Comparison of ENCODE assay signal across 8 cellular contexts in genomic region chr19:35114656-35115537, GRCh38. TPM values are rescaled to one million over a fixed set of nuclear protein-coding genes. Genes with fewer than 3 reads are reported as not detected.
DNase-seq lines count a peak whose midpoint lies in the region; ATAC-seq and TF ChIP-seq lines count a peak whose summit lies in the region.

No MANE protein-coding gene starts in this region.

- TF ChIP-seq CTCF in 22Rv1 (IDR thresholded peaks at IDR 0.05) (peak; percentile 97), GM13976 (IDR thresholded peaks at IDR 0.05; ENCODE audit: borderline replicate concordance, control extremely low read depth, extremely low read depth, insufficient read depth, missing control alignments) (peak; percentile 81), fibroblast of villous mesenchyme (IDR thresholded peaks at IDR 0.05; ENCODE audit: insufficient read depth, low read depth, low read length) (peak; percentile 99)

- peaks cover 0 to 6% of the 10 kb centered on the region in 2 donors for H3K4me1 Mint-ChIP-seq in natural killer cell treated with Interleukin-12 subunit alpha and Interleukin-12 subunit beta and Interleukin-15 and Interleukin-18, amount 100 ng/mL, for 72 hours (ENCODE audit: low read depth in 2 of 2)
- H3K4me1 Mint-ChIP-seq in stimulated activated memory B cell treated with anti-CD40 and anti-IgM and Interleukin-4, amounts not matched to agents 10 μg/mL and 1 μg/mL and 100 μg/mL, for 72 hours = peaks cover 9% of the 10 kb centered on the region

- ATAC-seq in natural killer cell treated with Interleukin-12 subunit alpha and Interleukin-12 subunit beta and Interleukin-15 and Interleukin-18, amount 100 ng/mL, for 72 hours = peak; percentile 50 to 77
- peak; percentile 81 for ATAC-seq in stimulated activated memory B cell treated with anti-CD40 and anti-IgM and Interleukin-4, amounts not matched to agents 10 μg/mL and 1 μg/mL and 100 μg/mL, for 72 hours
- ATAC-seq in HG03442 (IDR thresholded peaks at IDR 0.05; ENCODE audit: unreplicated experiment) = no peak

- peaks cover 0 to 6% of the 10 kb centered on the region in 2 donors for H3K27me3 Mint-ChIP-seq in natural killer cell treated with Interleukin-12 subunit alpha and Interleukin-12 subunit beta and Interleukin-15 and Interleukin-18, amount 100 ng/mL, for 72 hours
- H3K27me3 Mint-ChIP-seq in stimulated activated memory B cell treated with anti-CD40 and anti-IgM and Interleukin-4, amounts not matched to agents 10 μg/mL and 1 μg/mL and 100 μg/mL, for 72 hours = peaks cover 10% of the 10 kb centered on the region

- peak overlapping the region; percentile 91 for H3K27ac ChIP-seq in 22Rv1

- H3K4me3 ChIP-seq in fibroblast of villous mesenchyme (ENCODE audit: low read depth, low read length) = peak overlapping the region; percentile 32

- H3K9me3 Mint-ChIP-seq in natural killer cell treated with Interleukin-12 subunit alpha and Interleukin-12 subunit beta and Interleukin-15 and Interleukin-18, amount 100 ng/mL, for 72 hours = no peaks in the 10 kb centered on the region
- H3K9me3 Mint-ChIP-seq in stimulated activated memory B cell treated with anti-CD40 and anti-IgM and Interleukin-4, amounts not matched to agents 10 μg/mL and 1 μg/mL and 100 μg/mL, for 72 hours = no peaks in the 10 kb centered on the region

- DNase-seq in GM13976 (ENCODE audit: low spot score) (peak; percentile 89), OCI-M1 (lab: John Stamatoyannopoulos, UW) (peak; percentile 79), fibroblast of villous mesenchyme (ENCODE audit: low read depth) (peak; percentile 50)
- DNase-seq in activated T-helper 9 cell treated with anti-CD3 and anti-CD28 coated beads, Interleukin-2, amount 50 U/mL, for 16 hours (ENCODE audit: low read depth) = peak; percentile 55
- no peak for DNase-seq in natural killer cell treated with Interleukin-12 subunit alpha and Interleukin-12 subunit beta and Interleukin-15 and Interleukin-18, amount 100 ng/mL, for 72 hours (ENCODE audit: low spot score)

- in situ Hi-C loops in GM13976 (cut with MboI; ENCODE audit: low sequenced_read_pairs, unreplicated experiment) = no loop called here

- H3K27ac Mint-ChIP-seq in natural killer cell treated with Interleukin-12 subunit alpha and Interleukin-12 subunit beta and Interleukin-15 and Interleukin-18, amount 100 ng/mL, for 72 hours = no peak overlapping the region
- H3K27ac Mint-ChIP-seq in stimulated activated memory B cell treated with anti-CD40 and anti-IgM and Interleukin-4, amounts not matched to agents 10 μg/mL and 1 μg/mL and 100 μg/mL, for 72 hours = peak overlapping the region; percentile 14

- no peaks in the 10 kb centered on the region for H3K36me3 Mint-ChIP-seq in natural killer cell treated with Interleukin-12 subunit alpha and Interleukin-12 subunit beta and Interleukin-15 and Interleukin-18, amount 100 ng/mL, for 72 hours
- H3K36me3 Mint-ChIP-seq in stimulated activated memory B cell treated with anti-CD40 and anti-IgM and Interleukin-4, amounts not matched to agents 10 μg/mL and 1 μg/mL and 100 μg/mL, for 72 hours = no peaks in the 10 kb centered on the region

- H3K4me3 Mint-ChIP-seq in natural killer cell treated with Interleukin-12 subunit alpha and Interleukin-12 subunit beta and Interleukin-15 and Interleukin-18, amount 100 ng/mL, for 72 hours = no peak overlapping the region
- peak overlapping the region; percentile 32 for H3K4me3 Mint-ChIP-seq in stimulated activated memory B cell treated with anti-CD40 and anti-IgM and Interleukin-4, amounts not matched to agents 10 μg/mL and 1 μg/mL and 100 μg/mL, for 72 hours

RNA-seq across cellular contexts. Expression of gene FXYD3, which starts 0.7 kb away (rescaled TPM):
- not detected in 2 replicates for total RNA-seq in fibroblast of villous mesenchyme
- total RNA-seq in natural killer cell treated with Interleukin-12 subunit alpha and Interleukin-12 subunit beta and Interleukin-15 and Interleukin-18, amount 100 ng/mL, for 72 hours = not detected

RNA-seq across cellular contexts. Expression of gene LGI4, which starts 20.0 kb away (rescaled TPM):
- total RNA-seq in fibroblast of villous mesenchyme = not detected in 2 replicates
- total RNA-seq in natural killer cell treated with Interleukin-12 subunit alpha and Interleukin-12 subunit beta and Interleukin-15 and Interleukin-18, amount 100 ng/mL, for 72 hours = not detected

RNA-seq across cellular contexts. Expression of gene FXYD1, which starts 23.7 kb away (rescaled TPM):
- total RNA-seq in fibroblast of villous mesenchyme = 0.32 TPM in 1 of 2 replicates, not detected in the other
- not detected for total RNA-seq in natural killer cell treated with Interleukin-12 subunit alpha and Interleukin-12 subunit beta and Interleukin-15 and Interleukin-18, amount 100 ng/mL, for 72 hours

RNA-seq across cellular contexts. Expression of gene FXYD7, which starts 28.2 kb away (rescaled TPM):
- under 0.01 TPM in 1 of 2 replicates, not detected in the other for total RNA-seq in fibroblast of villous mesenchyme
- total RNA-seq in natural killer cell treated with Interleukin-12 subunit alpha and Interleukin-12 subunit beta and Interleukin-15 and Interleukin-18, amount 100 ng/mL, for 72 hours = not detected

RNA-seq across cellular contexts. Expression of gene FXYD5, which starts 39.6 kb away (rescaled TPM):
- total RNA-seq in fibroblast of villous mesenchyme = 20.3 and 24.5 TPM in 2 replicates
- total RNA-seq in natural killer cell treated with Interleukin-12 subunit alpha and Interleukin-12 subunit beta and Interleukin-15 and Interleukin-18, amount 100 ng/mL, for 72 hours = 100 to 1,000 TPM; 141 to 236 TPM
